8 cellular contexts compared by ENCODE assay signal in genomic region chr4:37648084-37648817, GRCh38. TPM values are rescaled to one million over a fixed set of nuclear protein-coding genes. Genes with fewer than 3 reads are reported as not detected.
A peak's percentile ranks its signal among the peaks of the same experiment; 100 is the strongest.
DNase-seq lines count a peak whose midpoint lies in the region; ATAC-seq and TF ChIP-seq lines count a peak whose summit lies in the region.

No MANE protein-coding gene starts in this region.

- H3K4me3 Mint-ChIP-seq in CD8-positive, alpha-beta memory T cell = no peak overlapping the region

- DNase-seq in COLO829 (ENCODE audit: low spot score) (peak; percentile 66), NCI-H2029 (lab: John Stamatoyannopoulos, UW) (peak; percentile 76), cardiac fibroblast (ENCODE audit: low read depth in 2 of 2) (peak; percentile 94 to 97), HAP-1 (ENCODE audit: low spot score in 2 of 2) (no peak), DMS79 treated with DMSO at 0.1 percent for 48 hours (lab: John Stamatoyannopoulos, UW) (no peak)
- DNase-seq in CD8-positive, alpha-beta memory T cell = no peak

- H3K9ac ChIP-seq in mucosa of rectum (ENCODE audit: low read depth in 1 of 2, low read length in 2 of 2) = no peak overlapping the region

- POLR2A ChIA-PET in CD8-positive, alpha-beta memory T cell (lab: Charles Lee) = no interaction called here

- CTCF ChIA-PET in CD8-positive, alpha-beta memory T cell (lab: Charles Lee) = no interaction called here

- H3K4me1 Mint-ChIP-seq in CD8-positive, alpha-beta memory T cell = peaks cover 15 to 33% (median 28%) of the 10 kb centered on the region in 3 donors

- peaks cover 0 to 71% (median 17%) of the 10 kb centered on the region in 3 donors for H3K36me3 Mint-ChIP-seq in CD8-positive, alpha-beta memory T cell

- H3K4me3 ChIP-seq in cardiac fibroblast (replicated peaks in 1 of 2; ENCODE audit: low read depth in 2 of 2, low read length in 2 of 2) = no peak overlapping the region
- H3K4me3 ChIP-seq in mucosa of rectum (ENCODE audit: low read length in 2 of 2) = no peak overlapping the region
- H3K4me3 ChIP-seq in CD8-positive, alpha-beta memory T cell (ENCODE audit: low read length) = no peak overlapping the region
- H3K4me3 ChIP-seq in HAP-1 = no peak overlapping the region

- H3K27me3 ChIP-seq in mucosa of rectum (ENCODE audit: control insufficient read depth in 2 of 2, insufficient read depth in 2 of 2, low read length in 2 of 2) (no peaks in the 10 kb centered on the region), HAP-1 (ENCODE audit: low read depth) (no peaks in the 10 kb centered on the region)
- H3K27me3 ChIP-seq in CD8-positive, alpha-beta memory T cell (ENCODE audit: insufficient read depth, low read length, poor library complexity, severe bottlenecking) = no peaks in the 10 kb centered on the region

- no peak overlapping the region for H3K27ac Mint-ChIP-seq in CD8-positive, alpha-beta memory T cell

- no peak for TF ChIP-seq CTCF in cardiac fibroblast (IDR thresholded peaks at IDR 0.05; ENCODE audit: low read depth, low read length)

- H3K9me3 ChIP-seq in mucosa of rectum (ENCODE audit: control insufficient read depth in 2 of 2, low read length in 2 of 2) (no peaks in the 10 kb centered on the region), HAP-1 (no peaks in the 10 kb centered on the region)
- no peaks in the 10 kb centered on the region for H3K9me3 ChIP-seq in CD8-positive, alpha-beta memory T cell (ENCODE audit: low read length)

- peak overlapping the region; percentile 59 to 67 for H3K27ac ChIP-seq in mucosa of rectum (ENCODE audit: low read depth in 2 of 2, low read length in 2 of 2)
- no peak overlapping the region for H3K27ac ChIP-seq in CD8-positive, alpha-beta memory T cell (ENCODE audit: low read depth, low read length)

- no peaks in the 10 kb centered on the region for H3K9me3 Mint-ChIP-seq in CD8-positive, alpha-beta memory T cell

- H3K27me3 Mint-ChIP-seq in CD8-positive, alpha-beta memory T cell = no peaks in the 10 kb centered on the region

- H3K4me1 ChIP-seq in mucosa of rectum (ENCODE audit: control insufficient read depth in 2 of 2, insufficient read depth in 2 of 2, low read length in 2 of 2) (peaks cover 7% of the 10 kb centered on the region in 2 donors), HAP-1 (no peaks in the 10 kb centered on the region)
- H3K4me1 ChIP-seq in CD8-positive, alpha-beta memory T cell (ENCODE audit: insufficient read depth, low read length) = peaks cover under 1% of the 10 kb centered on the region

- peaks cover 15 to 24% of the 10 kb centered on the region in 2 donors for H3K36me3 ChIP-seq in mucosa of rectum (ENCODE audit: control insufficient read depth in 2 of 2, insufficient read depth in 2 of 2, low read length in 2 of 2)
- peaks cover 10% of the 10 kb centered on the region for H3K36me3 ChIP-seq in CD8-positive, alpha-beta memory T cell (ENCODE audit: insufficient read depth, low read length)
- no peaks in the 10 kb centered on the region; the same call in 1 of the 2 replicates for H3K36me3 ChIP-seq in HAP-1 (replicated peaks)

- no peak for ATAC-seq in GM19328 (IDR thresholded peaks at IDR 0.05; ENCODE audit: unreplicated experiment)

- in situ Hi-C loops in HAP-1 (cut with MboI; ENCODE audit: low sequenced_read_pairs) = no loop called here

RNA-seq across cellular contexts. Expression of gene RELL1, which starts 37.9 kb away (rescaled TPM):
- 10 to 100 TPM; 19.9 to 21.4 TPM for total RNA-seq in CD8-positive, alpha-beta memory T cell
- 7.4 TPM for polyA plus RNA-seq in CD8-positive, alpha-beta memory T cell

Comparison
In these comparisons a context has a peak if more than half of its experiments do, and no peak if none do; other contexts are left out.
1. DNase-seq: peak in COLO829 (single experiment), NCI-H2029 (single experiment) and cardiac fibroblast (2 of 2); none in CD8-positive, alpha-beta memory T cell (0 of 5), HAP-1 (0 of 2) and DMS79 treated with DMSO at 0.1 percent for 48 hours (single experiment).